In the genomic region with DNA sequence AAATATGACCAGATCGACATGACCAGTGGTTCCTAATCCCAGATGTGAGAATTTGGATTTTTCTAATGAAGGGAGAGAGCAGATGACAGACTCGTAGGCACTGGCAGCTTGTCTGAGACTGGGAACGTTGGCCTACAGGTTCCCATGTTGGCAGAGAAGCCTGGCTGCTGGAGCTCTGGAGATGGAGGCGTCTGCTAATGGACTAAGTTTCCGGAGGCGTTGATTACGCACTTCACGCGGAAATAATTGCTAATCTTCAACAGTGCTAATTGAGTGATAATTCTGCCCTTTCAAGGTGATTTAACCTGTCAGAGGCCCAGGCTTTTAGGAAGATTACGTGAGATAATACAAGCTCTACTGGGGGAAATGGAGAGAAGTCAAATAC, we compare ENCODE assay signal across 17 cellular contexts.
"Had no signal": no experiment of that assay in that cellular context is flagged by ENCODE, and none has a peak within 500 bp of the region (broad histone marks: within the 10 kb centered on the region; RNA-seq: fewer than 3 reads in every experiment).

No MANE protein-coding gene starts in this region.

- ATAC-seq: activated CD8-positive, alpha-beta memory T cell treated with anti-CD3 and anti-CD28 coated beads, Interleukin-2, amount 10 ng/mL, durations not matched to agents 7 days and 5 days; foreskin keratinocyte; left lobe of liver; pancreas; right lobe of liver; T-cell had no signal

- DNase-seq: activated B cell treated with CpG ODN at 0.5 μM for 24 hours; activated CD4-positive, alpha-beta memory T cell treated with anti-CD3 and anti-CD28 coated beads, Interleukin-2, amount 10 ng/mL, durations not matched to agents 7 days and 5 days; activated CD4-positive, alpha-beta T cell treated with anti-CD3 and anti-CD28 coated beads for 48 hours; activated CD8-positive, alpha-beta memory T cell treated with anti-CD3 and anti-CD28 coated beads, Interleukin-2, amount 10 ng/mL, durations not matched to agents 7 days and 5 days; colonic mucosa; foreskin keratinocyte; islet precursor cell; right lobe of liver; small intestine; stimulated activated CD4-positive, alpha-beta T cell treated with anti-CD3 and anti-CD28 coated beads, Interleukin-4, amount 100 ng/mL, for 1 hour; stomach; T-cell; testis had no signal

- H3K4me1 ChIP-seq: colonic mucosa, foreskin keratinocyte, pancreas, right lobe of liver had no signal

- H3K36me3 Mint-ChIP-seq: activated CD8-positive, alpha-beta memory T cell treated with anti-CD3 and anti-CD28 coated beads, Interleukin-2, amount 10 ng/mL, durations not matched to agents 7 days and 5 days; activated naive CD8-positive, alpha-beta T cell; T-cell had no signal

- H3K4me1 Mint-ChIP-seq: activated B cell treated with CpG ODN at 0.5 μM for 24 hours; activated CD4-positive, alpha-beta memory T cell treated with anti-CD3 and anti-CD28 coated beads, Interleukin-2, amount 10 ng/mL, durations not matched to agents 7 days and 5 days; activated CD8-positive, alpha-beta memory T cell treated with anti-CD3 and anti-CD28 coated beads, Interleukin-2, amount 10 ng/mL, durations not matched to agents 7 days and 5 days; T-cell had no signal

- H3K9me3 ChIP-seq: colonic mucosa, pancreas, right lobe of liver, stomach, testis had no signal

- H3K4me3 Mint-ChIP-seq: activated B cell treated with CpG ODN at 0.5 μM for 24 hours; activated CD4-positive, alpha-beta memory T cell treated with anti-CD3 and anti-CD28 coated beads, Interleukin-2, amount 10 ng/mL, durations not matched to agents 7 days and 5 days; activated CD8-positive, alpha-beta memory T cell treated with anti-CD3 and anti-CD28 coated beads, Interleukin-2, amount 10 ng/mL, durations not matched to agents 7 days and 5 days; activated naive CD8-positive, alpha-beta T cell; T-cell had no signal

- H3K27me3 Mint-ChIP-seq: activated B cell treated with CpG ODN at 0.5 μM for 24 hours; activated CD4-positive, alpha-beta memory T cell treated with anti-CD3 and anti-CD28 coated beads, Interleukin-2, amount 10 ng/mL, durations not matched to agents 7 days and 5 days; activated CD8-positive, alpha-beta memory T cell treated with anti-CD3 and anti-CD28 coated beads, Interleukin-2, amount 10 ng/mL, durations not matched to agents 7 days and 5 days had no signal

- H3K36me3 ChIP-seq: cardiac muscle cell, colonic mucosa, pancreas, right lobe of liver, stomach had no signal

- H3K9me3 Mint-ChIP-seq: activated B cell treated with CpG ODN at 0.5 μM for 24 hours; activated CD4-positive, alpha-beta memory T cell treated with anti-CD3 and anti-CD28 coated beads, Interleukin-2, amount 10 ng/mL, durations not matched to agents 7 days and 5 days; T-cell had no signal

- H3K27ac ChIP-seq: cardiac muscle cell, colonic mucosa, foreskin keratinocyte, pancreas, right lobe of liver, stomach, testis had no signal

- H3K27ac Mint-ChIP-seq: activated B cell treated with CpG ODN at 0.5 μM for 24 hours; activated CD4-positive, alpha-beta memory T cell treated with anti-CD3 and anti-CD28 coated beads, Interleukin-2, amount 10 ng/mL, durations not matched to agents 7 days and 5 days; activated CD8-positive, alpha-beta memory T cell treated with anti-CD3 and anti-CD28 coated beads, Interleukin-2, amount 10 ng/mL, durations not matched to agents 7 days and 5 days; activated naive CD8-positive, alpha-beta T cell; T-cell had no signal

- H3K27me3 ChIP-seq: colonic mucosa, right lobe of liver, testis had no signal

- H3K4me3 ChIP-seq: cardiac muscle cell, colonic mucosa, pancreas, right lobe of liver, stomach, testis had no signal
